In the genomic region with DNA sequence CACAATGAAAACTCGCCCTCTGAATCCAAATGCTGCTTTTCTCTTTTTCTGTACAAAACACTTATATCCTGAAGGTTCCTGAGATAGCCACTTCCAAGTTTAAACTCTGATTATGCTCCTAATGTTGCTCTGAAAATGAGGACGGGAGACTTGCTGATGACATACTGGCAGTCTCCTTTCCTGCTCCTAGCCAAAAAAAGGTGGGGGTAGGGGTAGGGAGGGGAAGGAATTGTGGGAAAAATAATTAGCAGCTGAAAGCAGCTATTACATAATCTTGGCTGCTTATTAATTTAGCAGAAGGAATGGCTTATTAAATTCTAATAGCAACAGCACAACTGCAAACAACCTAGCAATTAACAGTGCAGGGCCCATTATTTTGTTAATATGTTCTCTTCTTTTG, we compare ENCODE assay signal across 1 cellular context.
TF ChIP-seq lines count a peak whose summit lies in the region.

No MANE protein-coding gene starts in this region.

TF ChIP-seq in HepG2, 621 proteins besides CTCF, POLR2A, EP300 and RAD21 (continued from another document):
- TF ChIP-seq MTF1 (CRISPR knock-in tag; IDR thresholded peaks at IDR 0.05) (no peak), KDM6A (CRISPR knock-in tag; IDR thresholded peaks at IDR 0.05; ENCODE audit: low read depth) (no peak), NR3C1 (CRISPR knock-in tag; IDR thresholded peaks at IDR 0.05) (no peak), ZNF205 (CRISPR knock-in tag; IDR thresholded peaks at IDR 0.05) (no peak), HMG20A (CRISPR knock-in tag; IDR thresholded peaks at IDR 0.05; ENCODE audit: borderline replicate concordance) (no peak), KDM2A (CRISPR knock-in tag; IDR thresholded peaks at IDR 0.05; ENCODE audit: borderline replicate concordance, low read depth) (no peak)
